2 cellular contexts compared by ENCODE assay signal in genomic region chr9:35522189-35522588, GRCh38.
TF ChIP-seq lines count a peak whose summit lies in the region.

No MANE protein-coding gene starts in this region.

TF ChIP-seq in Ishikawa, 13 proteins besides CTCF, POLR2A, EP300 and RAD21:
- no peak for TF ChIP-seq TCF12 (IDR thresholded peaks at IDR 0.05; ENCODE audit: low read depth)
- TF ChIP-seq MAX (IDR thresholded peaks at IDR 0.05) = no peak
- no peak for TF ChIP-seq FOXM1 (IDR thresholded peaks at IDR 0.05; ENCODE audit: borderline replicate concordance, low read depth)
- no peak for TF ChIP-seq CREB1 (IDR thresholded peaks at IDR 0.05; ENCODE audit: low read depth)
- no peak for TF ChIP-seq ZBTB7A (IDR thresholded peaks at IDR 0.05; ENCODE audit: low read depth)
- no peak for TF ChIP-seq CEBPB (IDR thresholded peaks at IDR 0.05)
- TF ChIP-seq TAF1 (IDR thresholded peaks at IDR 0.05; ENCODE audit: low read depth) = no peak
- TF ChIP-seq YY1 (IDR thresholded peaks at IDR 0.05; ENCODE audit: low read depth) = no peak
- TF ChIP-seq USF1 (IDR thresholded peaks at IDR 0.05) = no peak
- no peak for TF ChIP-seq EGR1 (IDR thresholded peaks at IDR 0.05)
- no peak for TF ChIP-seq TEAD4 (IDR thresholded peaks at IDR 0.05)
- no peak for TF ChIP-seq NFIC (IDR thresholded peaks at IDR 0.05)
- no peak for TF ChIP-seq REST (IDR thresholded peaks at IDR 0.05; ENCODE audit: low read depth)

TF ChIP-seq in H1, 55 proteins besides CTCF, POLR2A, EP300 and RAD21:
- TF ChIP-seq TAF1 (IDR thresholded peaks at IDR 0.05; ENCODE audit: low read depth, low read length) (no peak), CHD1 (IDR thresholded peaks at IDR 0.05; ENCODE audit: low read depth, low read length) (no peak), TCF12 (IDR thresholded peaks at IDR 0.05; ENCODE audit: low read depth, low read length) (no peak), SP4 (IDR thresholded peaks at IDR 0.05; ENCODE audit: low read length) (no peak), CHD2 (IDR thresholded peaks at IDR 0.05; ENCODE audit: low read length) (no peak), MAX (IDR thresholded peaks at IDR 0.05) (no peak), CBX5 (IDR thresholded peaks at IDR 0.05; ENCODE audit: low read depth, low read length) (no peak), BRCA1 (IDR thresholded peaks at IDR 0.05; ENCODE audit: low read depth, low read length) (no peak), SIN3A (conservative IDR thresholded peaks at IDR 0.05 in 1 of 2, IDR thresholded peaks at IDR 0.05 in 1 of 2; ENCODE audit: low read depth in 1 of 2, low read length in 2 of 2) (no peak), POU5F1 (IDR thresholded peaks at IDR 0.05; ENCODE audit: low read depth, low read length) (no peak), FOSL1 (IDR thresholded peaks at IDR 0.05; ENCODE audit: insufficient read depth, low read depth, low read length) (no peak), RXRA (IDR thresholded peaks at IDR 0.05; ENCODE audit: insufficient read depth, low read depth, low read length) (no peak), BACH1 (IDR thresholded peaks at IDR 0.05; ENCODE audit: low read length) (no peak), HDAC2 (IDR thresholded peaks at IDR 0.05; ENCODE audit: borderline replicate concordance in 1 of 2, low read depth in 2 of 2, low read length in 2 of 2) (no peak), CEBPB (IDR thresholded peaks at IDR 0.05; ENCODE audit: low read depth, low read length) (no peak), ATF2 (IDR thresholded peaks at IDR 0.05; ENCODE audit: low read length) (no peak), KDM4A (IDR thresholded peaks at IDR 0.05; ENCODE audit: low read depth, low read length, severe bottlenecking) (no peak), MAFK (IDR thresholded peaks at IDR 0.05; ENCODE audit: low read depth, low read length) (no peak), SAP30 (IDR thresholded peaks at IDR 0.05; ENCODE audit: insufficient read depth, insufficient replicate concordance, low read length) (no peak)
